Comparison of ENCODE assay signal across 9 cellular contexts in the genomic region with DNA sequence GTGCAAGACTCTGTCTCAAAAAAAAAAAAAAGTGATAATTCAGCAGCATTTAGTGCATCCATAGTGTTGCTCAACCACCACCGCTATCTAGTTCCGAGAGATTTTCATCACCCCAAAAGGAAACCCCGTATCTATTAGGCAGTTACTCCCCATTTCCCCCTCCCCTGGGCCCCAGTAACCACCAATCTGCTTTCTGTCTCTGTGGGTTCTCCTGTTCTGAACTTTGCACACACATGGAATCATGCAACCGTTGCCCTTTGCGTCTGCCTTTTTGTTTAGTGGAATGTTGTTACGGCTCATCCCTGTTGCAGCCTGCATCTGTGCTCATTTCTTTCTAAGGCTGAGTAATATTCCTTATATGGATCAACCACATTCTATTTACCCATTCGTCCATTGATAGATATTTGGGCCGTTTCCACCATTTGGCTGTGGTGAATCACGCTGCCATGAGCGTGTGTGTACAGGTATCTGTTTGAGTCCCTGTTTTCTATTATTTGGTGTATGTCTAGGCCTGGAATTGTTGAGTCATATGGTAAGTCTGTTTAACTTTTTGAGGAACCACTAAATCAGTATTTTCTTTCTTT. TPM values are rescaled to one million over a fixed set of nuclear protein-coding genes. Genes with fewer than 3 reads are reported as not detected.
DNase-seq lines count a peak whose midpoint lies in the region; FAIRE-seq and TF ChIP-seq lines count a peak whose summit lies in the region.
"Had no signal": no experiment of that assay in that cellular context is flagged by ENCODE, and none has a peak within 500 bp of the region (broad histone marks: within the 10 kb centered on the region; RNA-seq: fewer than 3 reads in every experiment).

No MANE protein-coding gene starts in this region.

- FAIRE-seq in bronchial epithelial cell (lab: Jason Lieb, UNC) = peak; percentile 83

- peak overlapping the region; percentile 79 for H3K27ac ChIP-seq in suprapubic skin
- H3K27ac ChIP-seq: C4-2B had no signal

- H3K4me1 Mint-ChIP-seq in activated naive CD8-positive, alpha-beta T cell (ENCODE audit: low read depth) = no peaks in the 10 kb centered on the region
- H3K4me1 Mint-ChIP-seq in activated naive CD8-positive, alpha-beta T cell treated with anti-CD3 and anti-CD28 coated beads for 36 hours = peaks cover 13% of the 10 kb centered on the region

- no peak for TF ChIP-seq POLR2A in suprapubic skin (IDR thresholded peaks at IDR 0.05)

- 39% methylated on average over 10 of the region's 10 CpGs for WGBS in suprapubic skin

- no peak for DNase-seq in activated naive CD8-positive, alpha-beta T cell treated with anti-CD3 and anti-CD28 coated beads for 36 hours
- DNase-seq in M059J (ENCODE audit: low read depth) (peak; percentile 59), bronchial epithelial cell (ENCODE audit: low read depth) (peak; percentile 96), suprapubic skin (ENCODE audit: low spot score in 2 of 2) (no peak), DMS114 treated with DMSO at 0.1 percent for 48 hours (lab: John Stamatoyannopoulos, UW; ENCODE audit: unreplicated experiment) (no peak), NCI-H774 (lab: John Stamatoyannopoulos, UW) (no peak), NCI-H128 (lab: John Stamatoyannopoulos, UW; ENCODE audit: unreplicated experiment) (no peak)

- no peaks in the 10 kb centered on the region for H3K9me3 Mint-ChIP-seq in activated naive CD8-positive, alpha-beta T cell (ENCODE audit: low read depth)
- H3K9me3 Mint-ChIP-seq in activated naive CD8-positive, alpha-beta T cell treated with anti-CD3 and anti-CD28 coated beads for 36 hours = no peaks in the 10 kb centered on the region

- no peaks in the 10 kb centered on the region for H3K9me3 ChIP-seq in suprapubic skin

- no peak for TF ChIP-seq EP300 in suprapubic skin (IDR thresholded peaks at IDR 0.05)

- H3K27ac Mint-ChIP-seq in activated naive CD8-positive, alpha-beta T cell = peak overlapping the region; percentile 31
- no peak overlapping the region for H3K27ac Mint-ChIP-seq in activated naive CD8-positive, alpha-beta T cell treated with anti-CD3 and anti-CD28 coated beads for 36 hours

- no peaks in the 10 kb centered on the region for H3K36me3 Mint-ChIP-seq in activated naive CD8-positive, alpha-beta T cell
- no peaks in the 10 kb centered on the region for H3K36me3 Mint-ChIP-seq in activated naive CD8-positive, alpha-beta T cell treated with anti-CD3 and anti-CD28 coated beads for 36 hours

- peaks cover 31% of the 10 kb centered on the region for H3K4me1 ChIP-seq in suprapubic skin

- H3K4me3 ChIP-seq in bronchial epithelial cell (ENCODE audit: low read depth, low read length) (no peak overlapping the region), suprapubic skin (no peak overlapping the region)

- H3K27me3 ChIP-seq in bronchial epithelial cell (ENCODE audit: control insufficient read depth, insufficient read depth, low read length) (no peaks in the 10 kb centered on the region), suprapubic skin (no peaks in the 10 kb centered on the region)

- H3K27me3 Mint-ChIP-seq in activated naive CD8-positive, alpha-beta T cell = no peaks in the 10 kb centered on the region
- H3K27me3 Mint-ChIP-seq in activated naive CD8-positive, alpha-beta T cell treated with anti-CD3 and anti-CD28 coated beads for 36 hours = no peaks in the 10 kb centered on the region

- TF ChIP-seq CTCF in bronchial epithelial cell (IDR thresholded peaks at IDR 0.05; ENCODE audit: insufficient read depth, low read length, severe bottlenecking) = no peak
- no peak for TF ChIP-seq CTCF in suprapubic skin (IDR thresholded peaks at IDR 0.05)

- no peak overlapping the region for H3K4me3 Mint-ChIP-seq in activated naive CD8-positive, alpha-beta T cell
- H3K4me3 Mint-ChIP-seq in activated naive CD8-positive, alpha-beta T cell treated with anti-CD3 and anti-CD28 coated beads for 36 hours = no peak overlapping the region

- H3K36me3 ChIP-seq in bronchial epithelial cell (ENCODE audit: control insufficient read depth, insufficient read depth, low read length) = no peaks in the 10 kb centered on the region
- no peaks in the 10 kb centered on the region for H3K36me3 ChIP-seq in suprapubic skin

RNA-seq across cellular contexts. Expression of a gene that starts 8.7 kb away (rescaled TPM):
- 100 to 1,000 TPM; 126 to 127 TPM for total RNA-seq in activated naive CD8-positive, alpha-beta T cell treated with anti-CD3 and anti-CD28 coated beads for 36 hours
- 34.6 and 37.6 TPM in 2 replicates for total RNA-seq in M059J (2014; rRNA removed; shearing (Covaris generic))
- 41.9 and 51.0 TPM in 2 replicates for total RNA-seq in bronchial epithelial cell
- 100 to 1,000 TPM; 127 to 139 (median 133) TPM for total RNA-seq in suprapubic skin

RNA-seq across cellular contexts. Expression of a gene that starts 13.5 kb away (rescaled TPM):
- total RNA-seq in activated naive CD8-positive, alpha-beta T cell treated with anti-CD3 and anti-CD28 coated beads for 36 hours = not detected
- total RNA-seq in M059J (2014; rRNA removed; shearing (Covaris generic)) = not detected in 2 replicates
- total RNA-seq in bronchial epithelial cell = 0.13 TPM in 1 of 2 replicates, not detected in the other
- total RNA-seq in suprapubic skin = 1 to 10 TPM in 3 of 4 donors, not detected in 1; 1.4 to 2.7 (median 2.1) TPM

RNA-seq across cellular contexts. Expression of a gene that starts 27.2 kb away (rescaled TPM):
- 100 to 1,000 TPM; 144 to 150 TPM for total RNA-seq in activated naive CD8-positive, alpha-beta T cell treated with anti-CD3 and anti-CD28 coated beads for 36 hours
- total RNA-seq in M059J (2014; rRNA removed; shearing (Covaris generic)) = 107 and 150 TPM in 2 replicates
- total RNA-seq in bronchial epithelial cell = 0.79 and 2.9 TPM in 2 replicates
- 1 to 10 TPM; 1.0 to 9.1 (median 7.0) TPM for total RNA-seq in suprapubic skin

RNA-seq across cellular contexts. Expression of a gene that starts 27.5 kb away (rescaled TPM):
- 10 to 100 TPM; 32.7 to 36.2 TPM for total RNA-seq in activated naive CD8-positive, alpha-beta T cell treated with anti-CD3 and anti-CD28 coated beads for 36 hours
- 9.7 and 13.3 TPM in 2 replicates for total RNA-seq in M059J (2014; rRNA removed; shearing (Covaris generic))
- 13.2 and 32.1 TPM in 2 replicates for total RNA-seq in bronchial epithelial cell
- 10 to 100 TPM; 43.9 to 78.3 (median 66.1) TPM for total RNA-seq in suprapubic skin

RNA-seq across cellular contexts. Expression of a gene that starts 29.1 kb away (rescaled TPM):
- 100 to 1,000 TPM; 133 to 136 TPM for total RNA-seq in activated naive CD8-positive, alpha-beta T cell treated with anti-CD3 and anti-CD28 coated beads for 36 hours
- total RNA-seq in M059J (2014; rRNA removed; shearing (Covaris generic)) = not detected in 2 replicates
- total RNA-seq in bronchial epithelial cell (under 0.01 TPM in 1 of 2 replicates, not detected in the other), suprapubic skin (1 to 10 TPM in 2 of 4 donors, under 1 TPM in 2; 0.36 to 6.4 (median 1.8) TPM)

Comparison
In these comparisons a context has a peak if more than half of its experiments do, and no peak if none do; other contexts are left out.
1. DNase-seq: peak in M059J (single experiment) and bronchial epithelial cell (single experiment); none in activated naive CD8-positive, alpha-beta T cell treated with anti-CD3 and anti-CD28 coated beads for 36 hours (single experiment), suprapubic skin (0 of 2), DMS114 treated with DMSO at 0.1 percent for 48 hours (single experiment), NCI-H774 (single experiment) and NCI-H128 (single experiment).
2. RNA of a gene that starts 27.2 kb away (total RNA-seq): 144 to 150 TPM in activated naive CD8-positive, alpha-beta T cell treated with anti-CD3 and anti-CD28 coated beads for 36 hours and 107 to 150 TPM in M059J; 1.0 to 9.1 TPM in suprapubic skin and 0.79 to 2.9 TPM in bronchial epithelial cell; every median in the first group is over 10 times any median in the second.